In genomic region chr7:11786186-11786585, GRCh38 we compare ENCODE assay signal across 18 cellular contexts. TPM values are rescaled to one million over a fixed set of nuclear protein-coding genes. Genes with fewer than 3 reads are reported as not detected.
DNase-seq lines count a peak whose midpoint lies in the region; ATAC-seq, FAIRE-seq and TF ChIP-seq lines count a peak whose summit lies in the region.
"Had no signal": no experiment of that assay in that cellular context is flagged by ENCODE, and none has a peak within 500 bp of the region (broad histone marks: within the 10 kb centered on the region; RNA-seq: fewer than 3 reads in every experiment).

No MANE protein-coding gene starts in this region.

- H3K4me3 ChIP-seq in esophagus squamous epithelium, result no peak overlapping the region
- H3K4me3 ChIP-seq: skin epidermis, suprapubic skin had no signal

- no peak for TF ChIP-seq CTCF in esophagus squamous epithelium (IDR thresholded peaks at IDR 0.05)

- H3K9me3 ChIP-seq in esophagus squamous epithelium, result no peaks in the 10 kb centered on the region
- H3K9me3 ChIP-seq: suprapubic skin had no signal

- H3K4me1 ChIP-seq in esophagus squamous epithelium, result no peaks in the 10 kb centered on the region
- H3K4me1 ChIP-seq: suprapubic skin had no signal

- POLR2A ChIA-PET in activated CD4-positive, alpha-beta T cell treated with anti-CD3 and anti-CD28 coated beads for 36 hours (lab: Charles Lee), result no interaction called here

- H3K27ac Mint-ChIP-seq in activated CD4-positive, alpha-beta T cell treated with anti-CD3 and anti-CD28 coated beads for 36 hours, result no peak overlapping the region
- H3K27ac Mint-ChIP-seq: activated CD8-positive, alpha-beta memory T cell treated with anti-CD3 and anti-CD28 coated beads, Interleukin-2, amount 10 ng/mL, durations not matched to agents 7 days and 5 days; activated naive CD4-positive, alpha-beta T cell treated with anti-CD3 and anti-CD28 coated beads, Interleukin-2, amount 50 U/mL, for 24 hours; CD8-positive, alpha-beta memory T cell had no signal

- WGBS in esophagus squamous epithelium, 2 donors, result 56 to 85% methylated on average over 2 of the region's 2 CpGs

- no peak overlapping the region for H3K27ac ChIP-seq in esophagus squamous epithelium
- H3K27ac ChIP-seq: 22Rv1, HL-60, skin epidermis, suprapubic skin had no signal

- TF ChIP-seq POLR2A in esophagus squamous epithelium (IDR thresholded peaks at IDR 0.05), result no peak

- H3K27me3 ChIP-seq in esophagus squamous epithelium, result no peaks in the 10 kb centered on the region
- H3K27me3 ChIP-seq: suprapubic skin had no signal

- ATAC-seq in activated CD4-positive, alpha-beta T cell treated with anti-CD3 and anti-CD28 coated beads for 36 hours, result no peak
- ATAC-seq: activated CD8-positive, alpha-beta memory T cell treated with anti-CD3 and anti-CD28 coated beads, Interleukin-2, amount 10 ng/mL, durations not matched to agents 7 days and 5 days had no signal

- CTCF ChIA-PET in activated CD4-positive, alpha-beta T cell treated with anti-CD3 and anti-CD28 coated beads for 36 hours (lab: Charles Lee), result no interaction called here

- H3K27me3 Mint-ChIP-seq in activated CD4-positive, alpha-beta T cell treated with anti-CD3 and anti-CD28 coated beads for 36 hours, result no peaks in the 10 kb centered on the region
- H3K27me3 Mint-ChIP-seq: activated CD8-positive, alpha-beta memory T cell treated with anti-CD3 and anti-CD28 coated beads, Interleukin-2, amount 10 ng/mL, durations not matched to agents 7 days and 5 days; activated naive CD4-positive, alpha-beta T cell treated with anti-CD3 and anti-CD28 coated beads, Interleukin-2, amount 50 U/mL, for 24 hours; CD8-positive, alpha-beta memory T cell had no signal

- intact Hi-C loops in activated CD4-positive, alpha-beta T cell treated with anti-CD3 and anti-CD28 coated beads for 36 hours (cut with DNase I, micrococcal nuclease), result no loop called here
- intact Hi-C loops in esophagus squamous epithelium (cut with DNase I), result no loop called here

- FAIRE-seq in urothelium cell line (lab: Jason Lieb, UNC), result no peak

- H3K9me3 Mint-ChIP-seq in activated CD4-positive, alpha-beta T cell treated with anti-CD3 and anti-CD28 coated beads for 36 hours (ENCODE audit: low read depth), result no peaks in the 10 kb centered on the region
- H3K9me3 Mint-ChIP-seq: activated naive CD4-positive, alpha-beta T cell treated with anti-CD3 and anti-CD28 coated beads, Interleukin-2, amount 50 U/mL, for 24 hours; CD8-positive, alpha-beta memory T cell had no signal

- DNase-seq in NCI-H748 (lab: John Stamatoyannopoulos, UW; ENCODE audit: unreplicated experiment), result peak; percentile 29
- no peak for DNase-seq in NCI-H748 treated with DMSO at 0.1 percent for 48 hours (lab: John Stamatoyannopoulos, UW)
- DNase-seq in astrocyte of the hippocampus (ENCODE audit: low read depth, low spot score), result peak; percentile 91
- peak; percentile 30 for DNase-seq in iPS DF 4.7 (ENCODE audit: extremely low read depth, low spot score)
- DNase-seq in urothelium cell line (ENCODE audit: low spot score), result peak; percentile 38
- DNase-seq in activated CD4-positive, alpha-beta T cell treated with anti-CD3 and anti-CD28 coated beads for 36 hours, result no peak
- DNase-seq in midbrain (lab: John Stamatoyannopoulos, UW), result no peak
- DNase-seq in esophagus squamous epithelium (lab: John Stamatoyannopoulos, UW), result no peak
- DNase-seq: activated CD8-positive, alpha-beta memory T cell treated with anti-CD3 and anti-CD28 coated beads, Interleukin-2, amount 10 ng/mL, durations not matched to agents 7 days and 5 days; CD8-positive, alpha-beta memory T cell; cortex of kidney; NCI-H1048; NCI-H2227 treated with DMSO at 0.1 percent for 48 hours had no signal

- H3K4me1 Mint-ChIP-seq in activated CD4-positive, alpha-beta T cell treated with anti-CD3 and anti-CD28 coated beads for 36 hours, result no peaks in the 10 kb centered on the region
- H3K4me1 Mint-ChIP-seq: activated CD8-positive, alpha-beta memory T cell treated with anti-CD3 and anti-CD28 coated beads, Interleukin-2, amount 10 ng/mL, durations not matched to agents 7 days and 5 days; activated naive CD4-positive, alpha-beta T cell treated with anti-CD3 and anti-CD28 coated beads, Interleukin-2, amount 50 U/mL, for 24 hours; CD8-positive, alpha-beta memory T cell had no signal

- H3K36me3 ChIP-seq in esophagus squamous epithelium, result no peaks in the 10 kb centered on the region
- H3K36me3 ChIP-seq: suprapubic skin had no signal

- no peaks in the 10 kb centered on the region for H3K36me3 Mint-ChIP-seq in activated CD4-positive, alpha-beta T cell treated with anti-CD3 and anti-CD28 coated beads for 36 hours (ENCODE audit: low read depth)
- H3K36me3 Mint-ChIP-seq: activated CD8-positive, alpha-beta memory T cell treated with anti-CD3 and anti-CD28 coated beads, Interleukin-2, amount 10 ng/mL, durations not matched to agents 7 days and 5 days; activated naive CD4-positive, alpha-beta T cell treated with anti-CD3 and anti-CD28 coated beads, Interleukin-2, amount 50 U/mL, for 24 hours; CD8-positive, alpha-beta memory T cell had no signal

- no peak overlapping the region for H3K4me3 Mint-ChIP-seq in activated CD4-positive, alpha-beta T cell treated with anti-CD3 and anti-CD28 coated beads for 36 hours
- H3K4me3 Mint-ChIP-seq: activated CD8-positive, alpha-beta memory T cell treated with anti-CD3 and anti-CD28 coated beads, Interleukin-2, amount 10 ng/mL, durations not matched to agents 7 days and 5 days; activated naive CD4-positive, alpha-beta T cell treated with anti-CD3 and anti-CD28 coated beads, Interleukin-2, amount 50 U/mL, for 24 hours; CD8-positive, alpha-beta memory T cell had no signal

RNA-seq across cellular contexts. Expression of gene THSD7A, which starts 45.8 kb away (rescaled TPM):
- not detected for total RNA-seq in activated CD4-positive, alpha-beta T cell treated with anti-CD3 and anti-CD28 coated beads for 36 hours
- total RNA-seq in esophagus squamous epithelium, result 1 to 10 TPM in 2 of 4 donors, under 1 TPM in 1, not detected in 1; 0.57 to 2.5 (median 1.4) TPM
- total RNA-seq: activated CD8-positive, alpha-beta memory T cell treated with anti-CD3 and anti-CD28 coated beads, Interleukin-2, amount 10 ng/mL, durations not matched to agents 7 days and 5 days; CD8-positive, alpha-beta memory T cell had no signal

Comparison
In these comparisons a context has a peak if more than half of its experiments do, and no peak if none do; other contexts are left out.
1. DNase-seq: peak in NCI-H748 (single experiment), astrocyte of the hippocampus (single experiment), iPS DF 4.7 (single experiment) and urothelium cell line (single experiment); none in NCI-H748 treated with DMSO at 0.1 percent for 48 hours (single experiment), activated CD4-positive, alpha-beta T cell treated with anti-CD3 and anti-CD28 coated beads for 36 hours (single experiment), midbrain (single experiment) and esophagus squamous epithelium (single experiment).